9 cellular contexts compared by ENCODE assay signal in genomic region chr16:22372882-22373661, GRCh38. TPM values are rescaled to one million over a fixed set of nuclear protein-coding genes. Genes with fewer than 3 reads are reported as not detected.
DNase-seq lines count a peak whose midpoint lies in the region; ATAC-seq, FAIRE-seq and TF ChIP-seq lines count a peak whose summit lies in the region.
"Had no signal": no experiment of that assay in that cellular context is flagged by ENCODE, and none has a peak within 500 bp of the region (broad histone marks: within the 10 kb centered on the region; RNA-seq: fewer than 3 reads in every experiment).

No MANE protein-coding gene starts in this region.

- ATAC-seq in activated T-helper 17 cell treated with anti-CD3 and anti-CD28 coated beads, Interleukin-2, amount 50 U/mL, for 72 hours (replicated peaks) = peak; percentile 17
- no peak for ATAC-seq in HG03354 (IDR thresholded peaks at IDR 0.05; ENCODE audit: poor library complexity, severe bottlenecking, unreplicated experiment)

- peak overlapping the region; percentile 99 for H3K4me3 Mint-ChIP-seq in activated T-helper 17 cell treated with anti-CD3 and anti-CD28 coated beads, Interleukin-2, amount 50 U/mL, for 72 hours

- H3K36me3 Mint-ChIP-seq in activated T-helper 17 cell treated with anti-CD3 and anti-CD28 coated beads, Interleukin-2, amount 50 U/mL, for 72 hours (ENCODE audit: low read depth) = peaks cover 44% of the 10 kb centered on the region

- peaks cover 29% of the 10 kb centered on the region for H3K4me1 Mint-ChIP-seq in activated T-helper 17 cell treated with anti-CD3 and anti-CD28 coated beads, Interleukin-2, amount 50 U/mL, for 72 hours

- H3K27me3 ChIP-seq in subcutaneous abdominal adipose tissue (ENCODE audit: control insufficient read depth in 5 of 5, insufficient read depth in 4 of 5, low read length in 5 of 5) = no peaks in the 10 kb centered on the region

- no peak for TF ChIP-seq CTCF in kidney (IDR thresholded peaks at IDR 0.05; ENCODE audit: borderline replicate concordance, extremely low read depth, insufficient read depth)

- FAIRE-seq in kidney (lab: Jason Lieb, UNC) = no peak
- FAIRE-seq: A204.1 had no signal

- peak overlapping the region; percentile 75 to 84 for H3K4me3 ChIP-seq in kidney (ENCODE audit: low read length in 2 of 2)
- peak overlapping the region; percentile 75 to 91 (median 88) for H3K4me3 ChIP-seq in subcutaneous abdominal adipose tissue (ENCODE audit: low read depth in 1 of 5, low read length in 5 of 5)

- no peaks in the 10 kb centered on the region for H3K9me3 Mint-ChIP-seq in activated T-helper 17 cell treated with anti-CD3 and anti-CD28 coated beads, Interleukin-2, amount 50 U/mL, for 72 hours

- H3K9ac ChIP-seq in kidney (ENCODE audit: low read length in 2 of 2) (peak overlapping the region; percentile 85), subcutaneous abdominal adipose tissue (ENCODE audit: low read length in 5 of 5) (peak overlapping the region; percentile 77 to 90 (median 83))

- H3K9me3 ChIP-seq in kidney (ENCODE audit: control insufficient read depth in 1 of 2, low read length in 2 of 2) (no peaks in the 10 kb centered on the region), subcutaneous abdominal adipose tissue (ENCODE audit: control insufficient read depth in 5 of 5, low read length in 5 of 5) (no peaks in the 10 kb centered on the region)

- H3K4me1 ChIP-seq in kidney (ENCODE audit: control insufficient read depth in 1 of 2, insufficient read depth in 1 of 2, low read depth in 1 of 2, low read length in 2 of 2) = peaks cover 17 to 33% of the 10 kb centered on the region in 2 donors
- peaks cover 0 to 59% (median 44%) of the 10 kb centered on the region in 5 donors for H3K4me1 ChIP-seq in subcutaneous abdominal adipose tissue (ENCODE audit: control insufficient read depth in 5 of 5, insufficient read depth in 5 of 5, low read length in 5 of 5)

- H3K27me3 Mint-ChIP-seq in activated T-helper 17 cell treated with anti-CD3 and anti-CD28 coated beads, Interleukin-2, amount 50 U/mL, for 72 hours = no peaks in the 10 kb centered on the region

- intact Hi-C loops in kidney (cut with DNase I) = no loop called here

- H3K27ac ChIP-seq in kidney (ENCODE audit: low read depth in 2 of 2, low read length in 2 of 2) = peak overlapping the region; percentile 81 to 84
- H3K27ac ChIP-seq in subcutaneous abdominal adipose tissue (ENCODE audit: low read depth, low read length) = peak overlapping the region; percentile 69

- DNase-seq in DMS 273 (lab: John Stamatoyannopoulos, UW; ENCODE audit: unreplicated experiment) (peak; percentile 38), DMS 273 treated with DMSO at 0.1 percent for 48 hours (lab: John Stamatoyannopoulos, UW) (no peak), kidney (no peak), middle frontal gyrus (ENCODE audit: extremely low spot score, low spot score) (no peak), OCI-M2 (lab: John Stamatoyannopoulos, UW; ENCODE audit: unreplicated experiment) (no peak)

- H3K27ac Mint-ChIP-seq in activated T-helper 17 cell treated with anti-CD3 and anti-CD28 coated beads, Interleukin-2, amount 50 U/mL, for 72 hours = peak overlapping the region; percentile 98

- H3K36me3 ChIP-seq in kidney (ENCODE audit: control insufficient read depth in 1 of 2, insufficient read depth in 2 of 2, low read length in 2 of 2) (no peaks in the 10 kb centered on the region), subcutaneous abdominal adipose tissue (ENCODE audit: control insufficient read depth in 5 of 5, insufficient read depth in 5 of 5, low read length in 5 of 5) (no peaks in the 10 kb centered on the region)

RNA-seq across cellular contexts. Expression of gene CDR2, which starts 1.3 kb away (rescaled TPM):
- 10 to 100 TPM; 26.3 to 41.0 TPM for total RNA-seq in activated T-helper 17 cell treated with anti-CD3 and anti-CD28 coated beads, Interleukin-2, amount 50 U/mL, for 72 hours
- 29.6 TPM for total RNA-seq in kidney
- 14.4 TPM for polyA plus RNA-seq in kidney (ENCODE audit: insufficient read depth, low read depth, low replicate concordance)
